Comparison of ENCODE assay signal across 12 cellular contexts in genomic region chr9:70609542-70610286, GRCh38.
DNase-seq lines count a peak whose midpoint lies in the region; ATAC-seq and TF ChIP-seq lines count a peak whose summit lies in the region.
"Had no signal": no experiment of that assay in that cellular context is flagged by ENCODE, and none has a peak within 500 bp of the region (broad histone marks: within the 10 kb centered on the region; RNA-seq: fewer than 3 reads in every experiment).

No MANE protein-coding gene starts in this region.

- H3K4me1 Mint-ChIP-seq in stimulated activated naive CD8-positive, alpha-beta T cell treated with anti-CD3 and anti-CD28 coated beads, Interleukin-15, amount 100 ng/mL, for 72 hours = no peaks in the 10 kb centered on the region
- H3K4me1 Mint-ChIP-seq: activated T-helper 17 cell treated with anti-CD3 and anti-CD28 coated beads, Interleukin-2, amount 50 U/mL, for 72 hours had no signal

- TF ChIP-seq POLR2A in body of pancreas (IDR thresholded peaks at IDR 0.05) = no peak

- H3K36me3 ChIP-seq in body of pancreas (replicated peaks in 1 of 2; ENCODE audit: insufficient read depth in 1 of 2, low read depth in 2 of 2) = no peaks in the 10 kb centered on the region
- H3K36me3 ChIP-seq: lower lobe of right lung had no signal

- 46 to 54% methylated on average over 6 of the region's 6 CpGs for WGBS in body of pancreas, 2 donors
- 33% methylated on average over 6 of the region's 6 CpGs for WGBS in right cardiac atrium

- DNase-seq in HS-5 (ENCODE audit: low read depth) = peak; percentile 92
- peak in 3 of 4 donors; percentile 28 to 43 (median 41) for DNase-seq in body of pancreas
- DNase-seq in right cardiac atrium = peak in 2 of 3 donors; percentile 52 to 57
- no peak for DNase-seq in stimulated activated naive CD8-positive, alpha-beta T cell treated with anti-CD3 and anti-CD28 coated beads, Interleukin-15, amount 100 ng/mL, for 72 hours
- no peak for DNase-seq in NCI-H146 (lab: John Stamatoyannopoulos, UW)
- no peak for DNase-seq in NCI-H2029 (lab: John Stamatoyannopoulos, UW)
- DNase-seq in Kasumi-1 (lab: John Stamatoyannopoulos, UW) = no peak
- DNase-seq: KG1; lower lobe of right lung; stimulated activated CD4-positive, alpha-beta T cell treated with anti-CD3 and anti-CD28 coated beads, Interleukin-15, amount 100 ng/mL, for 24 hours; testis had no signal

- no peak for ATAC-seq in body of pancreas
- peak; percentile 20 to 73 for ATAC-seq in right cardiac atrium
- ATAC-seq in stimulated activated naive CD8-positive, alpha-beta T cell treated with anti-CD3 and anti-CD28 coated beads, Interleukin-15, amount 100 ng/mL, for 72 hours = peak; percentile 42
- ATAC-seq: activated T-helper 17 cell treated with anti-CD3 and anti-CD28 coated beads, Interleukin-2, amount 50 U/mL, for 72 hours had no signal

- H3K4me3 Mint-ChIP-seq in stimulated activated naive CD8-positive, alpha-beta T cell treated with anti-CD3 and anti-CD28 coated beads, Interleukin-15, amount 100 ng/mL, for 72 hours = no peak overlapping the region
- H3K4me3 Mint-ChIP-seq: activated T-helper 17 cell treated with anti-CD3 and anti-CD28 coated beads, Interleukin-2, amount 50 U/mL, for 72 hours had no signal

- H3K27me3 ChIP-seq in body of pancreas = no peaks in the 10 kb centered on the region
- no peaks in the 10 kb centered on the region for H3K27me3 ChIP-seq in right cardiac atrium (ENCODE audit: control insufficient read depth, insufficient read depth)
- H3K27me3 ChIP-seq: testis had no signal

- no peak overlapping the region for H3K27ac ChIP-seq in body of pancreas
- peak overlapping the region; percentile 79 for H3K27ac ChIP-seq in right cardiac atrium (ENCODE audit: low read length)
- H3K27ac ChIP-seq: lower lobe of right lung had no signal

- H3K4me1 ChIP-seq in body of pancreas (no peaks in the 10 kb centered on the region), right cardiac atrium (ENCODE audit: control insufficient read depth, insufficient read depth, low read length) (peaks cover 8% of the 10 kb centered on the region)

- H3K27me3 Mint-ChIP-seq in stimulated activated naive CD8-positive, alpha-beta T cell treated with anti-CD3 and anti-CD28 coated beads, Interleukin-15, amount 100 ng/mL, for 72 hours = no peaks in the 10 kb centered on the region
- H3K27me3 Mint-ChIP-seq: activated T-helper 17 cell treated with anti-CD3 and anti-CD28 coated beads, Interleukin-2, amount 50 U/mL, for 72 hours had no signal

- H3K4me3 ChIP-seq in body of pancreas = no peak overlapping the region
- no peak overlapping the region for H3K4me3 ChIP-seq in right cardiac atrium (ENCODE audit: low read length)
- H3K4me3 ChIP-seq: lower lobe of right lung, testis had no signal

- H3K9me3 ChIP-seq in body of pancreas = no peaks in the 10 kb centered on the region
- no peaks in the 10 kb centered on the region for H3K9me3 ChIP-seq in right cardiac atrium (ENCODE audit: control insufficient read depth, low read length)
- H3K9me3 ChIP-seq: lower lobe of right lung, testis had no signal

- intact Hi-C loops in body of pancreas (cut with DNase I) = loop anchor here (10.0 kb wide), 2 partner anchors 275 to 635 kb away; no protein-coding TSS in a partner anchor
- intact Hi-C loops in right cardiac atrium (cut with DNase I) = loop anchor here in 1 of 4 donors (10.0 kb wide), 1 partner anchor 195 kb away; the partner anchor contains the start of gene KLF9

- peak overlapping the region in 1 of 2 donors; percentile 7 for H3K27ac Mint-ChIP-seq in stimulated activated naive CD8-positive, alpha-beta T cell treated with anti-CD3 and anti-CD28 coated beads, Interleukin-15, amount 100 ng/mL, for 72 hours
- H3K27ac Mint-ChIP-seq: activated T-helper 17 cell treated with anti-CD3 and anti-CD28 coated beads, Interleukin-2, amount 50 U/mL, for 72 hours had no signal

- no peak for TF ChIP-seq CTCF in body of pancreas (IDR thresholded peaks at IDR 0.05)

- H3K9me3 Mint-ChIP-seq in stimulated activated naive CD8-positive, alpha-beta T cell treated with anti-CD3 and anti-CD28 coated beads, Interleukin-15, amount 100 ng/mL, for 72 hours = no peaks in the 10 kb centered on the region
- H3K9me3 Mint-ChIP-seq: activated T-helper 17 cell treated with anti-CD3 and anti-CD28 coated beads, Interleukin-2, amount 50 U/mL, for 72 hours had no signal

Comparison
In these comparisons a context has a peak if more than half of its experiments do, and no peak if none do; other contexts are left out.
1. DNase-seq: peak in HS-5 (single experiment), body of pancreas (3 of 4) and right cardiac atrium (2 of 3); none in stimulated activated naive CD8-positive, alpha-beta T cell treated with anti-CD3 and anti-CD28 coated beads, Interleukin-15, amount 100 ng/mL, for 72 hours (0 of 2), NCI-H146 (single experiment), NCI-H2029 (single experiment) and Kasumi-1 (0 of 2).